ENCODE assay signal across 8 cellular contexts in genomic region chr3:42195879-42196330, GRCh38.
DNase-seq lines count a peak whose midpoint lies in the region; ATAC-seq lines count a peak whose summit lies in the region.

No MANE protein-coding gene starts in this region.

- H3K36me3 ChIP-seq in skeletal muscle tissue (ENCODE audit: control insufficient read depth in 3 of 3, insufficient read depth in 3 of 3, low read length in 3 of 3) (peaks cover 55 to 70% (median 56%) of the 10 kb centered on the region in 3 donors), HAP-1 (replicated peaks) (peaks cover 32% of the 10 kb centered on the region)

- peaks cover 21% of the 10 kb centered on the region for H3K4me1 Mint-ChIP-seq in activated naive CD8-positive, alpha-beta T cell (ENCODE audit: low read depth)
- H3K4me1 Mint-ChIP-seq in activated naive CD8-positive, alpha-beta T cell treated with anti-CD3 and anti-CD28 coated beads, Interleukin-2, amount 50 U/mL, for 24 hours = peaks cover 22% of the 10 kb centered on the region
- H3K4me1 Mint-ChIP-seq in IgD-negative memory B cell = peaks cover 23 to 27% (median 26%) of the 10 kb centered on the region in 3 donors

- H3K9me3 ChIP-seq in skeletal muscle tissue (ENCODE audit: control insufficient read depth in 3 of 3, low read length in 3 of 3) = no peaks in the 10 kb centered on the region
- H3K9me3 ChIP-seq in HAP-1 = no peaks in the 10 kb centered on the region

- no peak for DNase-seq in activated naive CD8-positive, alpha-beta T cell treated with anti-CD3 and anti-CD28 coated beads, Interleukin-2, amount 50 U/mL, for 24 hours
- DNase-seq in HAP-1 (ENCODE audit: low spot score in 2 of 2) (no peak), NOMO-1 (lab: John Stamatoyannopoulos, UW; ENCODE audit: unreplicated experiment in 2 of 2) (no peak), NCI-H187 (lab: John Stamatoyannopoulos, UW) (no peak)

- in situ Hi-C loops in HAP-1 (cut with MboI; ENCODE audit: low sequenced_read_pairs) = no loop called here

- no peaks in the 10 kb centered on the region for H3K27me3 Mint-ChIP-seq in activated naive CD8-positive, alpha-beta T cell
- no peaks in the 10 kb centered on the region for H3K27me3 Mint-ChIP-seq in activated naive CD8-positive, alpha-beta T cell treated with anti-CD3 and anti-CD28 coated beads, Interleukin-2, amount 50 U/mL, for 24 hours
- no peaks in the 10 kb centered on the region for H3K27me3 Mint-ChIP-seq in IgD-negative memory B cell

- H3K27ac ChIP-seq in skeletal muscle tissue (ENCODE audit: low read depth, low read length) = no peak overlapping the region

- H3K4me1 ChIP-seq in skeletal muscle tissue (ENCODE audit: control insufficient read depth in 3 of 3, insufficient read depth in 3 of 3, low read length in 3 of 3) = peaks cover 0 to 25% (median 18%) of the 10 kb centered on the region in 3 donors
- peaks cover 4% of the 10 kb centered on the region for H3K4me1 ChIP-seq in HAP-1

- no peaks in the 10 kb centered on the region for H3K27me3 ChIP-seq in skeletal muscle tissue (ENCODE audit: control insufficient read depth in 3 of 3, insufficient read depth in 3 of 3, low read length in 3 of 3)
- no peaks in the 10 kb centered on the region for H3K27me3 ChIP-seq in HAP-1 (ENCODE audit: low read depth)

- H3K27ac Mint-ChIP-seq in activated naive CD8-positive, alpha-beta T cell = peak overlapping the region; percentile 65
- H3K27ac Mint-ChIP-seq in activated naive CD8-positive, alpha-beta T cell treated with anti-CD3 and anti-CD28 coated beads, Interleukin-2, amount 50 U/mL, for 24 hours = no peak overlapping the region
- peak overlapping the region in 1 of 3 donors; percentile 50 for H3K27ac Mint-ChIP-seq in IgD-negative memory B cell

- H3K36me3 Mint-ChIP-seq in activated naive CD8-positive, alpha-beta T cell = peaks cover 5% of the 10 kb centered on the region
- peaks cover 39% of the 10 kb centered on the region for H3K36me3 Mint-ChIP-seq in activated naive CD8-positive, alpha-beta T cell treated with anti-CD3 and anti-CD28 coated beads, Interleukin-2, amount 50 U/mL, for 24 hours (ENCODE audit: low read depth)
- H3K36me3 Mint-ChIP-seq in IgD-negative memory B cell = peaks cover 6% of the 10 kb centered on the region

- H3K4me3 ChIP-seq in skeletal muscle tissue (ENCODE audit: low read length in 3 of 3) (no peak overlapping the region), HAP-1 (no peak overlapping the region)

- H3K4me3 Mint-ChIP-seq in activated naive CD8-positive, alpha-beta T cell = no peak overlapping the region
- no peak overlapping the region for H3K4me3 Mint-ChIP-seq in activated naive CD8-positive, alpha-beta T cell treated with anti-CD3 and anti-CD28 coated beads, Interleukin-2, amount 50 U/mL, for 24 hours
- peak overlapping the region in 3 of 4 donors; percentile 39 to 81 (median 52) for H3K4me3 Mint-ChIP-seq in IgD-negative memory B cell

- ATAC-seq in activated naive CD8-positive, alpha-beta T cell treated with anti-CD3 and anti-CD28 coated beads, Interleukin-2, amount 50 U/mL, for 24 hours = no peak
- ATAC-seq in HG02571 (IDR thresholded peaks at IDR 0.05; ENCODE audit: unreplicated experiment) = peak; percentile 76

- no peaks in the 10 kb centered on the region for H3K9me3 Mint-ChIP-seq in activated naive CD8-positive, alpha-beta T cell (ENCODE audit: low read depth)
- H3K9me3 Mint-ChIP-seq in activated naive CD8-positive, alpha-beta T cell treated with anti-CD3 and anti-CD28 coated beads, Interleukin-2, amount 50 U/mL, for 24 hours = no peaks in the 10 kb centered on the region
- H3K9me3 Mint-ChIP-seq in IgD-negative memory B cell = no peaks in the 10 kb centered on the region

- peak overlapping the region in 2 of 3 donors; percentile 26 to 27 for H3K9ac ChIP-seq in skeletal muscle tissue (ENCODE audit: low read depth in 1 of 3, low read length in 3 of 3)

Comparison
In these comparisons a context has a peak if more than half of its experiments do, and no peak if none do; other contexts are left out.
1. H3K4me3 Mint-ChIP-seq: peak in IgD-negative memory B cell (3 of 4); none in activated naive CD8-positive, alpha-beta T cell (single experiment) and activated naive CD8-positive, alpha-beta T cell treated with anti-CD3 and anti-CD28 coated beads, Interleukin-2, amount 50 U/mL, for 24 hours (single experiment).